In the genomic region with DNA sequence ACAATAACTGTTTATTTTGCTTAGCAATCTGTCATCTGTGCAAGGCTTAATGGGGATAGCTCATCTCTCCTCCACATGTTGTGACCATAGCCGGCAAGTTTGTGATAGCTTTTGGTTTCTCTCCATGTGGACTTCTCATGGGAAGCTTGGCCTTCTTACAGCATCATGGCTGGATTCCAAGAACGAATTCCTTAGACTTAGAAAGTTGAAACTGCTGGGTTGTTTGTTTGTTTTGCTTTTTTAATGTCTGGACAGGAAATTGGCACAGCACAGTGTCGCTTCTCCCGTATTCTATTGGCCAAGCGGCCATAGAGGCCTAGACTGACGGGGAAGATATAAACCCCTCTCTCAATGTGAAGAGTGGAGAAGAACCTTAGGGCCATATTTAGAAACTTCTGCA, we compare ENCODE assay signal across 20 cellular contexts.
DNase-seq lines count a peak whose midpoint lies in the region; ATAC-seq and TF ChIP-seq lines count a peak whose summit lies in the region.
"Had no signal": no experiment of that assay in that cellular context is flagged by ENCODE, and none has a peak within 500 bp of the region (broad histone marks: within the 10 kb centered on the region; RNA-seq: fewer than 3 reads in every experiment).

No MANE protein-coding gene starts in this region.

- no peaks in the 10 kb centered on the region for H3K36me3 Mint-ChIP-seq in activated CD4-positive, alpha-beta T cell treated with anti-CD3 and anti-CD28 coated beads for 36 hours (ENCODE audit: low read depth)
- H3K36me3 Mint-ChIP-seq: activated naive CD8-positive, alpha-beta T cell treated with anti-CD3 and anti-CD28 coated beads, Interleukin-2, amount 10 ng/mL, durations not matched to agents 7 days and 5 days; memory B cell; natural killer cell treated with Interleukin-12 subunit alpha and Interleukin-12 subunit beta and Interleukin-15 and Interleukin-18, amount 100 ng/mL, for 72 hours had no signal

- CTCF ChIA-PET in activated CD4-positive, alpha-beta T cell treated with anti-CD3 and anti-CD28 coated beads for 36 hours (lab: Charles Lee), result interaction anchor here (0.7 kb wide), 1 partner anchor 151 kb away, joined by 3 read pairs; no protein-coding TSS in a partner anchor

- H3K27me3 Mint-ChIP-seq in activated CD4-positive, alpha-beta T cell treated with anti-CD3 and anti-CD28 coated beads for 36 hours, result no peaks in the 10 kb centered on the region
- H3K27me3 Mint-ChIP-seq: activated naive CD8-positive, alpha-beta T cell treated with anti-CD3 and anti-CD28 coated beads, Interleukin-2, amount 10 ng/mL, durations not matched to agents 7 days and 5 days; effector memory CD8-positive, alpha-beta T cell; memory B cell; natural killer cell treated with Interleukin-12 subunit alpha and Interleukin-12 subunit beta and Interleukin-15 and Interleukin-18, amount 100 ng/mL, for 72 hours; stimulated activated naive CD8-positive, alpha-beta T cell treated with anti-CD3 and anti-CD28 coated beads, Interleukin-15, amount 100 ng/mL, for 72 hours had no signal

- intact Hi-C loops in activated CD4-positive, alpha-beta T cell treated with anti-CD3 and anti-CD28 coated beads for 36 hours (cut with DNase I, micrococcal nuclease), result no loop called here

- in situ Hi-C loops in astrocyte of the cerebellum (cut with HindIII; ENCODE audit: low sequenced_read_pairs) (no loop called here), ACHN (cut with HindIII; ENCODE audit: low pct_ligation_motif_present, low pct_unique_long_range_greater_than_20kb, low sequenced_read_pairs) (no loop called here)

- no peaks in the 10 kb centered on the region for H3K4me1 Mint-ChIP-seq in activated CD4-positive, alpha-beta T cell treated with anti-CD3 and anti-CD28 coated beads for 36 hours
- H3K4me1 Mint-ChIP-seq: activated naive CD8-positive, alpha-beta T cell treated with anti-CD3 and anti-CD28 coated beads, Interleukin-2, amount 10 ng/mL, durations not matched to agents 7 days and 5 days; memory B cell; stimulated activated naive CD8-positive, alpha-beta T cell treated with anti-CD3 and anti-CD28 coated beads, Interleukin-15, amount 100 ng/mL, for 72 hours had no signal

- no peak overlapping the region for H3K4me3 Mint-ChIP-seq in activated CD4-positive, alpha-beta T cell treated with anti-CD3 and anti-CD28 coated beads for 36 hours
- H3K4me3 Mint-ChIP-seq: activated naive CD8-positive, alpha-beta T cell treated with anti-CD3 and anti-CD28 coated beads, Interleukin-2, amount 10 ng/mL, durations not matched to agents 7 days and 5 days; activated T-cell treated with anti-CD3 and anti-CD28 coated beads, Interleukin-2, amount 50 U/mL, for 72 hours; effector memory CD8-positive, alpha-beta T cell; memory B cell; natural killer cell treated with Interleukin-12 subunit alpha and Interleukin-12 subunit beta and Interleukin-15 and Interleukin-18, amount 100 ng/mL, for 72 hours; stimulated activated naive CD8-positive, alpha-beta T cell treated with anti-CD3 and anti-CD28 coated beads, Interleukin-15, amount 100 ng/mL, for 72 hours had no signal

- no peak for TF ChIP-seq CTCF in astrocyte of the cerebellum (IDR thresholded peaks at IDR 0.05; ENCODE audit: low read depth, low read length, missing control alignments)

- POLR2A ChIA-PET in activated CD4-positive, alpha-beta T cell treated with anti-CD3 and anti-CD28 coated beads for 36 hours (lab: Charles Lee), result no interaction called here

- peaks cover 8% of the 10 kb centered on the region for H3K9me3 Mint-ChIP-seq in activated CD4-positive, alpha-beta T cell treated with anti-CD3 and anti-CD28 coated beads for 36 hours (ENCODE audit: low read depth)

- DNase-seq in H4 (ENCODE audit: low spot score) (peak; percentile 88), astrocyte of the cerebellum (ENCODE audit: low read depth) (peak; percentile 24), fibroblast of the conjunctiva (ENCODE audit: low read depth) (peak; percentile 56), non-pigmented ciliary epithelial cell (ENCODE audit: low read depth) (peak; percentile 17), ACHN (no peak)
- no peak for DNase-seq in activated CD4-positive, alpha-beta T cell treated with anti-CD3 and anti-CD28 coated beads for 36 hours
- DNase-seq: activated naive CD8-positive, alpha-beta T cell treated with anti-CD3 and anti-CD28 coated beads, Interleukin-2, amount 10 ng/mL, durations not matched to agents 7 days and 5 days; activated T-cell treated with anti-CD3 and anti-CD28 coated beads, Interleukin-2, amount 50 U/mL, for 72 hours; central memory CD4-positive, alpha-beta T cell; COR-L47; effector memory CD8-positive, alpha-beta T cell; NCI-H1694; NCI-H345; NK-92 treated with Interleukin-12 subunit alpha and Interleukin-12 subunit beta, amount 100 ng/mL, for 24 hours; SHP77; stimulated activated naive CD8-positive, alpha-beta T cell treated with anti-CD3 and anti-CD28 coated beads, Interleukin-15, amount 100 ng/mL, for 72 hours had no signal

- H3K4me3 ChIP-seq in astrocyte of the cerebellum (ENCODE audit: low read depth, low read length), result no peak overlapping the region

- no peak overlapping the region for H3K27ac Mint-ChIP-seq in activated CD4-positive, alpha-beta T cell treated with anti-CD3 and anti-CD28 coated beads for 36 hours
- H3K27ac Mint-ChIP-seq: activated naive CD8-positive, alpha-beta T cell treated with anti-CD3 and anti-CD28 coated beads, Interleukin-2, amount 10 ng/mL, durations not matched to agents 7 days and 5 days; activated T-cell treated with anti-CD3 and anti-CD28 coated beads, Interleukin-2, amount 50 U/mL, for 72 hours; effector memory CD8-positive, alpha-beta T cell; memory B cell; natural killer cell treated with Interleukin-12 subunit alpha and Interleukin-12 subunit beta and Interleukin-15 and Interleukin-18, amount 100 ng/mL, for 72 hours; stimulated activated naive CD8-positive, alpha-beta T cell treated with anti-CD3 and anti-CD28 coated beads, Interleukin-15, amount 100 ng/mL, for 72 hours had no signal

- no peak for ATAC-seq in activated CD4-positive, alpha-beta T cell treated with anti-CD3 and anti-CD28 coated beads for 36 hours
- ATAC-seq in GM19328 (IDR thresholded peaks at IDR 0.05; ENCODE audit: unreplicated experiment), result no peak
- no peak for ATAC-seq in HG03095 (IDR thresholded peaks at IDR 0.05; ENCODE audit: unreplicated experiment)
- ATAC-seq: activated T-cell treated with anti-CD3 and anti-CD28 coated beads, Interleukin-2, amount 50 U/mL, for 72 hours; effector memory CD8-positive, alpha-beta T cell; natural killer cell treated with Interleukin-12 subunit alpha and Interleukin-12 subunit beta and Interleukin-15 and Interleukin-18, amount 100 ng/mL, for 72 hours; stimulated activated naive CD8-positive, alpha-beta T cell treated with anti-CD3 and anti-CD28 coated beads, Interleukin-15, amount 100 ng/mL, for 72 hours had no signal

Comparison
In these comparisons a context has a peak if more than half of its experiments do, and no peak if none do; other contexts are left out.
1. DNase-seq: peak in H4 (single experiment), astrocyte of the cerebellum (single experiment), fibroblast of the conjunctiva (single experiment) and non-pigmented ciliary epithelial cell (single experiment); none in activated CD4-positive, alpha-beta T cell treated with anti-CD3 and anti-CD28 coated beads for 36 hours (single experiment) and ACHN (single experiment).